Comparison of ENCODE assay signal across 25 cellular contexts in the genomic region with DNA sequence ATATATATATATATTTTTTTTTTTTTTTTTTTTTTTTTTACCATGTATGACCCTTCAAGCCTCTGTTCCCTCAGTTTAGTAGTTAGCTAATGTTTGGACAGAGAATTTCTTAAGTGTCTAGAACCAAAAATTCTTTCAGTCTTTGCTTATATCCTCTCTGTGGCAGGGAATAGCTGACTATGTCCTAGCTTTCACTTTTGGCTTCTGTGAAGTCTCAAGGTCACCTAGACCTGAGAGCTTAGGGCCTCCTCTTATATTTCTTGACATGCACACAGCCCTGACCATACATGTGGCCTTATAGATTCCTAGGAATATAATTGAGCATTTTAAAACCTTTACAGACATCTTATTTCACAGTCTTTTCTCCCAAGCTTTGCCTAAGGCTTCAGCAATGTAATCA.
"Had no signal": no experiment of that assay in that cellular context is flagged by ENCODE, and none has a peak within 500 bp of the region (broad histone marks: within the 10 kb centered on the region; RNA-seq: fewer than 3 reads in every experiment).

No MANE protein-coding gene starts in this region.

- DNase-seq: activated B cell treated with CpG ODN at 0.5 μM for 24 hours; activated CD4-positive, alpha-beta memory T cell treated with anti-CD3 and anti-CD28 coated beads for 36 hours; activated CD4-positive, alpha-beta T cell treated with anti-CD3 and anti-CD28 coated beads, Interleukin-2, amount 10 ng/mL, durations not matched to agents 7 days and 5 days; activated gamma-delta T cell; activated naive CD4-positive, alpha-beta T cell treated with anti-CD3 and anti-CD28 coated beads for 36 hours; activated naive CD8-positive, alpha-beta T cell treated with anti-CD3 and anti-CD28 coated beads for 36 hours; activated T-cell treated with anti-CD3 and anti-CD28 coated beads for 4 hours; activated T-cell treated with anti-CD3 and anti-CD28 coated beads, Interleukin-2, amount 50 U/mL, for 48 hours; brain microvascular endothelial cell; KG1; NCI-H1048; NCI-H146; NCI-H187 treated with DMSO at 0.1 percent for 48 hours; NCI-H2081 treated with DMSO at 0.1 percent for 48 hours; NCI-H2171; NCI-H2227 treated with DMSO at 0.1 percent for 48 hours; NCI-H510A; NCI-H526 treated with DMSO at 0.1 percent for 48 hours; NCI-H82; SHP77 treated with DMSO at 0.1 percent for 48 hours; T-helper 17 cell; T-helper 9 cell had no signal

- H3K27me3 Mint-ChIP-seq: activated B cell treated with CpG ODN at 0.5 μM for 24 hours; activated CD4-positive, alpha-beta memory T cell treated with anti-CD3 and anti-CD28 coated beads for 36 hours; activated CD4-positive, alpha-beta T cell treated with anti-CD3 and anti-CD28 coated beads, Interleukin-2, amount 10 ng/mL, durations not matched to agents 7 days and 5 days; activated naive CD8-positive, alpha-beta T cell treated with anti-CD3 and anti-CD28 coated beads for 36 hours; activated T-helper 17 cell treated with anti-CD3 and anti-CD28 coated beads, Interleukin-2, amount 50 U/mL, for 72 hours; IgD-negative memory B cell; T-helper 17 cell had no signal

- ATAC-seq: activated T-helper 17 cell treated with anti-CD3 and anti-CD28 coated beads, Interleukin-2, amount 50 U/mL, for 72 hours; T-helper 17 cell had no signal

- H3K27ac Mint-ChIP-seq: activated B cell treated with CpG ODN at 0.5 μM for 24 hours; activated CD4-positive, alpha-beta memory T cell treated with anti-CD3 and anti-CD28 coated beads for 36 hours; activated CD4-positive, alpha-beta T cell treated with anti-CD3 and anti-CD28 coated beads, Interleukin-2, amount 10 ng/mL, durations not matched to agents 7 days and 5 days; activated naive CD4-positive, alpha-beta T cell treated with anti-CD3 and anti-CD28 coated beads for 36 hours; activated naive CD8-positive, alpha-beta T cell treated with anti-CD3 and anti-CD28 coated beads for 36 hours; activated T-helper 17 cell treated with anti-CD3 and anti-CD28 coated beads, Interleukin-2, amount 50 U/mL, for 72 hours; IgD-negative memory B cell; T-helper 17 cell had no signal

- H3K4me3 Mint-ChIP-seq: activated B cell treated with CpG ODN at 0.5 μM for 24 hours; activated CD4-positive, alpha-beta memory T cell treated with anti-CD3 and anti-CD28 coated beads for 36 hours; activated CD4-positive, alpha-beta T cell treated with anti-CD3 and anti-CD28 coated beads, Interleukin-2, amount 10 ng/mL, durations not matched to agents 7 days and 5 days; activated naive CD4-positive, alpha-beta T cell treated with anti-CD3 and anti-CD28 coated beads for 36 hours; activated naive CD8-positive, alpha-beta T cell treated with anti-CD3 and anti-CD28 coated beads for 36 hours; activated T-helper 17 cell treated with anti-CD3 and anti-CD28 coated beads, Interleukin-2, amount 50 U/mL, for 72 hours; IgD-negative memory B cell; T-helper 17 cell had no signal

- H3K36me3 Mint-ChIP-seq: activated CD4-positive, alpha-beta memory T cell treated with anti-CD3 and anti-CD28 coated beads for 36 hours; activated naive CD8-positive, alpha-beta T cell treated with anti-CD3 and anti-CD28 coated beads for 36 hours had no signal

- H3K4me1 Mint-ChIP-seq: activated B cell treated with CpG ODN at 0.5 μM for 24 hours; activated CD4-positive, alpha-beta T cell treated with anti-CD3 and anti-CD28 coated beads, Interleukin-2, amount 10 ng/mL, durations not matched to agents 7 days and 5 days; activated naive CD8-positive, alpha-beta T cell treated with anti-CD3 and anti-CD28 coated beads for 36 hours; activated T-helper 17 cell treated with anti-CD3 and anti-CD28 coated beads, Interleukin-2, amount 50 U/mL, for 72 hours; IgD-negative memory B cell; T-helper 17 cell had no signal

- FAIRE-seq: TTC549 had no signal
